In genomic region chr21:28325618-28326017, GRCh38 we compare ENCODE assay signal across 29 cellular contexts.
DNase-seq lines count a peak whose midpoint lies in the region; ATAC-seq and TF ChIP-seq lines count a peak whose summit lies in the region.
"Had no signal": no experiment of that assay in that cellular context is flagged by ENCODE, and none has a peak within 500 bp of the region (broad histone marks: within the 10 kb centered on the region; RNA-seq: fewer than 3 reads in every experiment).

No MANE protein-coding gene starts in this region.

- no peak for TF ChIP-seq CTCF in RWPE1 (conservative IDR thresholded peaks at IDR 0.05; ENCODE audit: low read depth)

- WGBS in iPS DF 6.9 (ENCODE audit: insufficient coverage, insufficient read length) = no CpG with 5 or more reads among the region's 1 CpG

- H3K27me3 Mint-ChIP-seq in naive thymus-derived CD8-positive, alpha-beta T cell = peaks cover 0 to 11% (median 0%) of the 10 kb centered on the region in 5 donors

- H3K4me1 ChIP-seq in iPS DF 6.9 (ENCODE audit: control insufficient read depth, insufficient read depth, low read length) = no peaks in the 10 kb centered on the region; the same call in 1 of the 2 replicates
- H3K4me1 ChIP-seq: A549, adrenal gland, BE2C, body of pancreas, transverse colon had no signal

- no peak overlapping the region for H3K4me3 ChIP-seq in iPS DF 6.9 (ENCODE audit: low read length)
- H3K4me3 ChIP-seq: A549, adrenal gland, body of pancreas, dorsolateral prefrontal cortex, lung, neural progenitor cell, transverse colon had no signal

- no peaks in the 10 kb centered on the region for H3K36me3 Mint-ChIP-seq in naive thymus-derived CD8-positive, alpha-beta T cell
- H3K36me3 Mint-ChIP-seq: neural progenitor cell had no signal

- POLR2A ChIA-PET in RWPE1 (lab: Yijun Ruan, JAX; ENCODE audit: low non-redundant PET) = interaction anchor here (0.6 kb wide), 1 partner anchor 393 kb away, joined by 7 read pairs; no protein-coding TSS in a partner anchor
- POLR2A ChIA-PET in naive thymus-derived CD8-positive, alpha-beta T cell (lab: Charles Lee) = no interaction called here

- no peak overlapping the region for H3K4me3 Mint-ChIP-seq in naive thymus-derived CD8-positive, alpha-beta T cell
- H3K4me3 Mint-ChIP-seq: activated T-cell treated with anti-CD3 and anti-CD28 coated beads, Interleukin-2, amount 50 U/mL, for 4 hours; neural progenitor cell; T-helper 2 cell treated with Interferon-gamma antibody and Interleukin-4, amounts not matched to agents 5 μg/mL and 100 μg/mL, for 36 hours had no signal

- H3K27ac ChIP-seq in RWPE1 (no peak overlapping the region), iPS DF 6.9 (ENCODE audit: low read length) (no peak overlapping the region)
- H3K27ac ChIP-seq: A549, adrenal gland, body of pancreas, dorsolateral prefrontal cortex, KMS-11, neural progenitor cell, transverse colon had no signal

- peaks cover 6 to 60% (median 20%) of the 10 kb centered on the region in 9 donors for H3K9me3 Mint-ChIP-seq in naive thymus-derived CD8-positive, alpha-beta T cell
- H3K9me3 Mint-ChIP-seq: T-helper 2 cell treated with Interferon-gamma antibody and Interleukin-4, amounts not matched to agents 5 μg/mL and 100 μg/mL, for 36 hours had no signal

- H3K9me3 ChIP-seq in iPS DF 6.9 (ENCODE audit: control insufficient read depth, insufficient read depth, low read length) = no peaks in the 10 kb centered on the region; the same call in 1 of the 2 replicates
- H3K9me3 ChIP-seq: A549, BE2C, body of pancreas had no signal

- no peak for ATAC-seq in naive thymus-derived CD8-positive, alpha-beta T cell
- no peak for ATAC-seq in HG02610 (IDR thresholded peaks at IDR 0.05; ENCODE audit: unreplicated experiment)
- ATAC-seq: A549; activated T-cell treated with anti-CD3 and anti-CD28 coated beads, Interleukin-2, amount 50 U/mL, for 4 hours; body of pancreas; right cardiac atrium had no signal

- no peaks in the 10 kb centered on the region for H3K36me3 ChIP-seq in iPS DF 6.9 (ENCODE audit: control insufficient read depth, insufficient read depth, low read length)
- H3K36me3 ChIP-seq: adrenal gland, BE2C, neural progenitor cell, transverse colon had no signal

- DNase-seq in ELF-1 (ENCODE audit: low read depth, low spot score) (peak; percentile 49), NCI-H146 treated with DMSO at 0.1 percent for 48 hours (lab: John Stamatoyannopoulos, UW; ENCODE audit: unreplicated experiment) (peak; percentile 76), RWPE1 (ENCODE audit: low spot score) (peak; percentile 7), iPS DF 6.9 (ENCODE audit: low read depth, low spot score) (peak; percentile 47), AG20443 (ENCODE audit: low spot score) (no peak), NCI-H187 (lab: John Stamatoyannopoulos, UW) (no peak)
- DNase-seq in naive thymus-derived CD8-positive, alpha-beta T cell = no peak
- DNase-seq: activated CD4-positive, alpha-beta T cell treated with anti-CD3 and anti-CD28 coated beads for 48 hours; activated naive CD4-positive, alpha-beta T cell treated with Interleukin-2 at 50 U/mL for 16 hours; activated T-cell treated with anti-CD3 and anti-CD28 coated beads, Interleukin-2, amount 50 U/mL, for 4 hours; adrenal gland; BE2C; body of pancreas; dorsolateral prefrontal cortex; GDM1; GOT3; hippocampal formation; NCI-H1436 treated with DMSO at 0.1 percent for 48 hours; NCI-H774; right cardiac atrium; SHP77; stimulated activated CD4-positive, alpha-beta T cell treated with anti-CD3 and anti-CD28 coated beads, Interleukin-2, amount 100 ng/mL, for 24 hours; transverse colon had no signal

- no peaks in the 10 kb centered on the region for H3K27me3 ChIP-seq in iPS DF 6.9 (ENCODE audit: control insufficient read depth, insufficient read depth, low read length)
- H3K27me3 ChIP-seq: adrenal gland, BE2C, body of pancreas, dorsolateral prefrontal cortex, neural progenitor cell, transverse colon had no signal

- no peak overlapping the region for H3K27ac Mint-ChIP-seq in naive thymus-derived CD8-positive, alpha-beta T cell
- H3K27ac Mint-ChIP-seq: neural progenitor cell; T-helper 2 cell treated with Interferon-gamma antibody and Interleukin-4, amounts not matched to agents 5 μg/mL and 100 μg/mL, for 36 hours had no signal

- H3K4me1 Mint-ChIP-seq in naive thymus-derived CD8-positive, alpha-beta T cell = no peaks in the 10 kb centered on the region
- H3K4me1 Mint-ChIP-seq: neural progenitor cell had no signal

- CTCF ChIA-PET in RWPE1 (lab: Yijun Ruan, JAX) = interaction anchor here (1.1 kb wide), 1 partner anchor 11 kb away, joined by 4 read pairs; no protein-coding TSS in a partner anchor

Comparison
In these comparisons a context has a peak if more than half of its experiments do, and no peak if none do; other contexts are left out.
1. DNase-seq: peak in ELF-1 (single experiment), NCI-H146 treated with DMSO at 0.1 percent for 48 hours (single experiment), RWPE1 (single experiment) and iPS DF 6.9 (single experiment); none in AG20443 (single experiment), NCI-H187 (0 of 2) and naive thymus-derived CD8-positive, alpha-beta T cell (0 of 10).